In genomic region chr6:31633447-31633846, GRCh38 we compare ENCODE assay signal across 26 cellular contexts. TPM values are rescaled to one million over a fixed set of nuclear protein-coding genes. Genes with fewer than 3 reads are reported as not detected.
A peak's percentile ranks its signal among the peaks of the same experiment; 100 is the strongest.
DNase-seq lines count a peak whose midpoint lies in the region; ATAC-seq and TF ChIP-seq lines count a peak whose summit lies in the region.
"Had no signal": no experiment of that assay in that cellular context is flagged by ENCODE, and none has a peak within 500 bp of the region (broad histone marks: within the 10 kb centered on the region; RNA-seq: fewer than 3 reads in every experiment).

No MANE protein-coding gene starts in this region.

- no peaks in the 10 kb centered on the region for H3K27me3 Mint-ChIP-seq in CD4-positive, alpha-beta memory T cell
- no peaks in the 10 kb centered on the region for H3K27me3 Mint-ChIP-seq in activated naive CD8-positive, alpha-beta T cell treated with anti-CD3 and anti-CD28 coated beads, Interleukin-2, amount 50 U/mL, for 24 hours
- no peaks in the 10 kb centered on the region for H3K27me3 Mint-ChIP-seq in osteocyte (ENCODE audit: unreplicated experiment)

- peaks cover 94% of the 10 kb centered on the region for H3K36me3 ChIP-seq in CD4-positive, alpha-beta memory T cell (ENCODE audit: insufficient read depth, low read length)
- H3K36me3 ChIP-seq in GM23248 (ENCODE audit: low read depth) (peaks cover 85% of the 10 kb centered on the region), left lung (peaks cover 8 to 100% of the 10 kb centered on the region in 2 donors)
- H3K36me3 ChIP-seq: uterus had no signal

- H3K4me1 ChIP-seq in CD4-positive, alpha-beta memory T cell (ENCODE audit: insufficient read depth, low read length), result no peaks in the 10 kb centered on the region
- H3K4me1 ChIP-seq in GM23248 (ENCODE audit: insufficient read depth), result no peaks in the 10 kb centered on the region
- H3K4me1 ChIP-seq in left lung, result no peaks in the 10 kb centered on the region
- H3K4me1 ChIP-seq: BE2C, uterus had no signal

- 85 to 93% methylated on average over 7 of the region's 7 CpGs for WGBS in GM23248 (ENCODE audit: low coverage in 1 of 2, low lambda C conversion rate in 2 of 2, missing lambda C conversion rate in 2 of 2), 2 experiments

- H3K9me3 Mint-ChIP-seq in CD4-positive, alpha-beta memory T cell, result no peaks in the 10 kb centered on the region
- H3K9me3 Mint-ChIP-seq in activated naive CD8-positive, alpha-beta T cell treated with anti-CD3 and anti-CD28 coated beads, Interleukin-2, amount 50 U/mL, for 24 hours, result no peaks in the 10 kb centered on the region
- no peaks in the 10 kb centered on the region for H3K9me3 Mint-ChIP-seq in osteocyte (ENCODE audit: unreplicated experiment)
- H3K9me3 Mint-ChIP-seq: endodermal cell, natural killer cell had no signal

- no peaks in the 10 kb centered on the region for H4K20me1 ChIP-seq in GM23248 (ENCODE audit: insufficient read depth)

- H3K27ac ChIP-seq in CD4-positive, alpha-beta memory T cell (ENCODE audit: low read depth, low read length), result no peak overlapping the region
- H3K27ac ChIP-seq in GM23248 (peak overlapping the region; percentile 18; the same call in 1 of the 2 replicates), left lung (no peak overlapping the region)
- H3K27ac ChIP-seq: thoracic aorta, uterus had no signal

- H3K9me2 ChIP-seq in GM23248 (ENCODE audit: insufficient read depth), result no peaks in the 10 kb centered on the region

- in situ Hi-C loops in GM23248 (cut with MboI), result no loop called here

- H3K27me3 ChIP-seq in CD4-positive, alpha-beta memory T cell (ENCODE audit: insufficient read depth, low read length), result no peaks in the 10 kb centered on the region
- H3K27me3 ChIP-seq in GM23248 (replicated peaks; ENCODE audit: insufficient read depth), result no peaks in the 10 kb centered on the region
- no peaks in the 10 kb centered on the region for H3K27me3 ChIP-seq in left lung
- H3K27me3 ChIP-seq: BE2C, uterus had no signal

- H3K4me3 ChIP-seq in CD4-positive, alpha-beta memory T cell (ENCODE audit: low read length in 2 of 2), result no peak overlapping the region
- H3K4me3 ChIP-seq in GM23248 (no peak overlapping the region), left lung (no peak overlapping the region)
- H3K4me3 ChIP-seq: mucosa of descending colon, thoracic aorta, uterus had no signal

- peaks cover 76% of the 10 kb centered on the region for H3F3A ChIP-seq in GM23248 (ENCODE audit: insufficient read depth)

- no peak overlapping the region for H3K4me2 ChIP-seq in GM23248 (ENCODE audit: unreplicated experiment)

- H3K9me3 ChIP-seq in CD4-positive, alpha-beta memory T cell (ENCODE audit: control insufficient read depth in 1 of 2, low read length in 2 of 2), result no peaks in the 10 kb centered on the region
- H3K9me3 ChIP-seq in GM23248 (ENCODE audit: low read depth) (no peaks in the 10 kb centered on the region), left lung (no peaks in the 10 kb centered on the region)
- H3K9me3 ChIP-seq: BE2C, mucosa of descending colon, thoracic aorta, uterus had no signal

- H2AFZ ChIP-seq in GM23248, result no peak overlapping the region

- peaks cover 49% of the 10 kb centered on the region for H3K79me2 ChIP-seq in GM23248 (ENCODE audit: insufficient read depth)

- DNase-seq in CD4-positive, alpha-beta memory T cell, result no peak
- no peak for DNase-seq in GM23248
- no peak for DNase-seq in activated naive CD8-positive, alpha-beta T cell treated with anti-CD3 and anti-CD28 coated beads, Interleukin-2, amount 50 U/mL, for 24 hours
- DNase-seq in osteocyte (ENCODE audit: extremely low spot score, unreplicated experiment), result no peak
- no peak for DNase-seq in NCI-H82 (lab: John Stamatoyannopoulos, UW)
- DNase-seq in left lung, result no peak
- DNase-seq in RPMI8226, result no peak
- DNase-seq: activated CD4-positive, alpha-beta T cell treated with anti-CD3 and anti-CD28 coated beads for 48 hours; activated CD8-positive, alpha-beta memory T cell treated with anti-CD3 and anti-CD28 coated beads for 24 hours; activated effector memory CD4-positive, alpha-beta T cell treated with anti-CD3 and anti-CD28 coated beads, Interleukin-2, amount 50 U/mL, for 16 hours; activated T-cell treated with anti-CD3 and anti-CD28 coated beads for 4 hours; BE2C; central memory CD4-positive, alpha-beta T cell; dermis blood vessel endothelial cell; endodermal cell; head of caudate nucleus; mucosa of descending colon; MV-4-11; natural killer cell; NCI-H1436; NCI-H345; SHP77 treated with DMSO at 0.1 percent for 48 hours; stimulated activated naive CD4-positive, alpha-beta T cell treated with Interleukin-2 at 50 U/mL for 16 hours; uterus had no signal

- CTCF ChIA-PET in CD4-positive, alpha-beta memory T cell (lab: Charles Lee; ENCODE audit: partially characterized antibody), result interaction anchor here (1.0 to 1.5 kb wide), 2 partner anchors 11 to 35 kb away, joined by 3 read pairs; no protein-coding TSS in a partner anchor

- POLR2A ChIA-PET in CD4-positive, alpha-beta memory T cell (lab: Charles Lee; ENCODE audit: partially characterized antibody), result interaction anchor here (0.6 to 1.5 kb wide), 2 partner anchors 10 to 11 kb away, joined by 3 to 5 read pairs; no protein-coding TSS in a partner anchor

- TF ChIP-seq CTCF in osteocyte (IDR thresholded peaks at IDR 0.05) (no peak), left lung (IDR thresholded peaks at IDR 0.05) (no peak)

- no peak overlapping the region for H3K4me3 Mint-ChIP-seq in CD4-positive, alpha-beta memory T cell
- no peak overlapping the region for H3K4me3 Mint-ChIP-seq in activated naive CD8-positive, alpha-beta T cell treated with anti-CD3 and anti-CD28 coated beads, Interleukin-2, amount 50 U/mL, for 24 hours
- no peak overlapping the region for H3K4me3 Mint-ChIP-seq in osteocyte (ENCODE audit: unreplicated experiment)
- H3K4me3 Mint-ChIP-seq: endodermal cell had no signal

- H3K9ac ChIP-seq in GM23248, result peak overlapping the region; percentile 42; the same call in 1 of the 2 replicates

- ATAC-seq in activated naive CD8-positive, alpha-beta T cell treated with anti-CD3 and anti-CD28 coated beads, Interleukin-2, amount 50 U/mL, for 24 hours, result no peak
- ATAC-seq in left lung, result no peak
- ATAC-seq: mucosa of descending colon, natural killer cell, Panc1 had no signal

- intact Hi-C loops in CD4-positive, alpha-beta memory T cell (cut with micrococcal nuclease), result no loop called here
- intact Hi-C loops in left lung (cut with DNase I), result no loop called here

- H3K4me1 Mint-ChIP-seq in CD4-positive, alpha-beta memory T cell, result peaks cover 0 to 4% (median 3%) of the 10 kb centered on the region in 4 donors
- H3K4me1 Mint-ChIP-seq in activated naive CD8-positive, alpha-beta T cell treated with anti-CD3 and anti-CD28 coated beads, Interleukin-2, amount 50 U/mL, for 24 hours, result peaks cover 2% of the 10 kb centered on the region
- peaks cover 2% of the 10 kb centered on the region for H3K4me1 Mint-ChIP-seq in osteocyte (ENCODE audit: unreplicated experiment)
- H3K4me1 Mint-ChIP-seq: endodermal cell had no signal

- peak overlapping the region in 4 of 7 donors; percentile 27 to 79 (median 57) for H3K27ac Mint-ChIP-seq in CD4-positive, alpha-beta memory T cell
- peak overlapping the region; percentile 31 for H3K27ac Mint-ChIP-seq in activated naive CD8-positive, alpha-beta T cell treated with anti-CD3 and anti-CD28 coated beads, Interleukin-2, amount 50 U/mL, for 24 hours
- peak overlapping the region; percentile 31 for H3K27ac Mint-ChIP-seq in osteocyte (ENCODE audit: unreplicated experiment)

- peaks cover 42 to 90% of the 10 kb centered on the region in 2 donors for H3K36me3 Mint-ChIP-seq in CD4-positive, alpha-beta memory T cell
- H3K36me3 Mint-ChIP-seq in activated naive CD8-positive, alpha-beta T cell treated with anti-CD3 and anti-CD28 coated beads, Interleukin-2, amount 50 U/mL, for 24 hours (ENCODE audit: low read depth), result peaks cover 58% of the 10 kb centered on the region
- peaks cover 43% of the 10 kb centered on the region for H3K36me3 Mint-ChIP-seq in osteocyte (ENCODE audit: unreplicated experiment)
- H3K36me3 Mint-ChIP-seq: natural killer cell had no signal

RNA-seq across cellular contexts. Expression of gene PRRC2A, which starts 12.9 kb away (rescaled TPM):
- total RNA-seq in CD4-positive, alpha-beta memory T cell, result 100 to 1,000 TPM; 214 to 218 TPM
- polyA plus RNA-seq in CD4-positive, alpha-beta memory T cell, result 10 to 100 TPM in 1 of 2 donors, under 1 TPM in 1; 0.09 to 12.1 TPM
- total RNA-seq in GM23248 (2014; rRNA removed; shearing (Covaris generic)), result 46.0 and 50.5 TPM in 2 replicates
- 42.5 and 47.2 TPM in 2 replicates for polyA plus RNA-seq in GM23248 (2016; fragmentation: Nextera tagmentation; extraction: Ambion mirVana)
- total RNA-seq in osteocyte, result 189 and 205 TPM in 2 replicates
- total RNA-seq in left lung, result 100 to 1,000 TPM; 130 to 151 TPM

RNA-seq across cellular contexts. Expression of gene AIF1, which starts 18.4 kb away (rescaled TPM):
- total RNA-seq in CD4-positive, alpha-beta memory T cell, result 1 to 10 TPM; 5.2 to 7.4 TPM
- 10 to 100 TPM; 10.8 to 11.0 TPM for polyA plus RNA-seq in CD4-positive, alpha-beta memory T cell
- total RNA-seq in GM23248 (2014; rRNA removed; shearing (Covaris generic)), result not detected in 2 replicates
- not detected in 2 replicates for polyA plus RNA-seq in GM23248 (2016; fragmentation: Nextera tagmentation; extraction: Ambion mirVana)
- total RNA-seq in osteocyte (not detected in 2 replicates), left lung (10 to 100 TPM; 38.5 to 96.4 TPM)
- total RNA-seq: dermis blood vessel endothelial cell had no signal

RNA-seq across cellular contexts. Expression of gene BAG6, which starts 19.0 kb away (rescaled TPM):
- total RNA-seq in CD4-positive, alpha-beta memory T cell, result 100 to 1,000 TPM; 296 to 325 TPM
- polyA plus RNA-seq in CD4-positive, alpha-beta memory T cell, result 10 to 100 TPM; 12.0 to 23.1 TPM
- total RNA-seq in GM23248 (2014; rRNA removed; shearing (Covaris generic)), result 161 and 198 TPM in 2 replicates
- polyA plus RNA-seq in GM23248 (2016; fragmentation: Nextera tagmentation; extraction: Ambion mirVana), result 88.2 and 90.8 TPM in 2 replicates
- 382 and 386 TPM in 2 replicates for total RNA-seq in osteocyte
- total RNA-seq in left lung, result 100 to 1,000 TPM; 243 to 278 TPM

RNA-seq across cellular contexts. Expression of gene APOM, which starts 22.2 kb away (rescaled TPM):
- total RNA-seq in CD4-positive, alpha-beta memory T cell, result 1 to 10 TPM; 1.3 to 1.5 TPM
- polyA plus RNA-seq in CD4-positive, alpha-beta memory T cell, result 1 to 10 TPM; 4.9 to 5.2 TPM
- 0.76 and 3.3 TPM in 2 replicates for total RNA-seq in GM23248 (2014; rRNA removed; shearing (Covaris generic))
- polyA plus RNA-seq in GM23248 (2016; fragmentation: Nextera tagmentation; extraction: Ambion mirVana), result 5.6 and 5.9 TPM in 2 replicates
- 2.2 and 4.0 TPM in 2 replicates for total RNA-seq in osteocyte
- total RNA-seq in left lung, result 1 to 10 TPM; 1.0 to 1.5 TPM

RNA-seq across cellular contexts. Expression of gene C6orf47, which starts 27.1 kb away (rescaled TPM):
- total RNA-seq in CD4-positive, alpha-beta memory T cell, result 10 to 100 TPM; 37.5 to 39.9 TPM
- 10 to 100 TPM; 15.8 to 29.7 TPM for polyA plus RNA-seq in CD4-positive, alpha-beta memory T cell
- total RNA-seq in GM23248 (2014; rRNA removed; shearing (Covaris generic)), result 20.3 and 28.5 TPM in 2 replicates
- polyA plus RNA-seq in GM23248 (2016; fragmentation: Nextera tagmentation; extraction: Ambion mirVana), result 19.4 and 19.5 TPM in 2 replicates
- 21.5 and 23.0 TPM in 2 replicates for total RNA-seq in osteocyte
- total RNA-seq in left lung, result 10 to 100 TPM; 21.9 to 23.8 TPM

Comparison
In these comparisons a context has a peak if more than half of its experiments do, and no peak if none do; other contexts are left out.
1. RNA of gene AIF1, which starts 18.4 kb away (total RNA-seq): 38.5 to 96.4 TPM in left lung; 5.2 to 7.4 TPM in CD4-positive, alpha-beta memory T cell, not detected in GM23248 and not detected in osteocyte; every median in the first group is over 4 times any median in the second.
2. Peak in every context shown above with its lines, with median percentiles within 50 percentile points of each other: H3K27ac Mint-ChIP-seq.